In the genomic region with DNA sequence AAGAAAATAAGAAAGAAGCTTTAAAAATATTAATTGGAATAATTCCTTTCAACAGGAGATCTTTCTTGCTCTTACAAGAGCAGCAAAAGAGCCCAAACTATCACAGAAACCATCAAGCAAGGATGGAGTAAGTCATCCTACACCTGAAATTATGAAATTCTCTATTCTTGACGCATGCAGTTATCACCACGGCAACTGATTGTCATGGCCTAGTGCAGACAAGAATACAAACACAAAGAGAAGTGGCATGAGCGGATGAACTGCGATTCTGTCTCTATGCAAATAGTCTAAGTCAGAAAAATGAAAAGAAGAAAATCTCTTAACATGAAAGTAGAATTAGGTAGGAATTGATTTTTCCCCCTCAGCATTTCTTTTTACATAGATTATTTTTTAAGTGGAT, we compare ENCODE assay signal across 20 cellular contexts.
"Had no signal": no experiment of that assay in that cellular context is flagged by ENCODE, and none has a peak within 500 bp of the region (broad histone marks: within the 10 kb centered on the region; RNA-seq: fewer than 3 reads in every experiment).

No MANE protein-coding gene starts in this region.

- H3K9me3 Mint-ChIP-seq: activated naive CD4-positive, alpha-beta T cell treated with anti-CD3 and anti-CD28 coated beads, Interleukin-2, amount 50 U/mL, for 24 hours; nephron; stimulated activated memory B cell treated with anti-CD40 and anti-IgM and Interleukin-4, amounts not matched to agents 10 μg/mL and 1 μg/mL and 100 μg/mL, for 72 hours had no signal

- H3K4me1 Mint-ChIP-seq: activated naive CD4-positive, alpha-beta T cell treated with anti-CD3 and anti-CD28 coated beads, Interleukin-2, amount 50 U/mL, for 24 hours; stimulated activated memory B cell treated with anti-CD40 and anti-IgM and Interleukin-4, amounts not matched to agents 10 μg/mL and 1 μg/mL and 100 μg/mL, for 72 hours had no signal

- H3K27ac Mint-ChIP-seq: activated naive CD4-positive, alpha-beta T cell treated with anti-CD3 and anti-CD28 coated beads, Interleukin-2, amount 50 U/mL, for 24 hours; nephron; stimulated activated memory B cell treated with anti-CD40 and anti-IgM and Interleukin-4, amounts not matched to agents 10 μg/mL and 1 μg/mL and 100 μg/mL, for 72 hours had no signal

- H3K9me3 ChIP-seq: esophagus squamous epithelium, heart right ventricle, left lung, spleen, thoracic aorta, upper lobe of left lung had no signal

- H3K27me3 ChIP-seq: esophagus squamous epithelium, left lung, upper lobe of left lung had no signal

- H3K4me1 ChIP-seq: spleen had no signal

- H3K36me3 ChIP-seq: esophagus squamous epithelium, heart right ventricle, left lung, spleen, thoracic aorta, upper lobe of left lung had no signal

- H3K4me3 Mint-ChIP-seq: activated naive CD4-positive, alpha-beta T cell treated with anti-CD3 and anti-CD28 coated beads, Interleukin-2, amount 50 U/mL, for 24 hours; nephron; stimulated activated memory B cell treated with anti-CD40 and anti-IgM and Interleukin-4, amounts not matched to agents 10 μg/mL and 1 μg/mL and 100 μg/mL, for 72 hours had no signal

- H3K36me3 Mint-ChIP-seq: activated naive CD4-positive, alpha-beta T cell treated with anti-CD3 and anti-CD28 coated beads, Interleukin-2, amount 50 U/mL, for 24 hours; stimulated activated memory B cell treated with anti-CD40 and anti-IgM and Interleukin-4, amounts not matched to agents 10 μg/mL and 1 μg/mL and 100 μg/mL, for 72 hours had no signal

- H3K27ac ChIP-seq: heart right ventricle, left lung, spleen, thoracic aorta, upper lobe of left lung had no signal

- H3K4me3 ChIP-seq: esophagus squamous epithelium, heart right ventricle, left lung, spleen, thoracic aorta, upper lobe of left lung had no signal

- DNase-seq: activated CD4-positive, CD25-positive, alpha-beta regulatory T cell treated with anti-CD3 and anti-CD28 coated beads, Interleukin-2, amount 50 U/mL, for 72 hours; activated CD8-positive, alpha-beta memory T cell treated with anti-CD3 and anti-CD28 coated beads for 24 hours; activated CD8-positive, alpha-beta memory T cell treated with anti-CD3 and anti-CD28 coated beads, Interleukin-2, amount 50 U/mL, for 48 hours; activated gamma-delta T cell; activated T-cell treated with anti-CD3 and anti-CD28 coated beads, Interleukin-2, amount 50 U/mL, for 48 hours; dermis blood vessel endothelial cell; effector memory CD4-positive, alpha-beta T cell; esophagus squamous epithelium; heart right ventricle; left lung; midbrain; posterior cingulate gyrus; retina; spleen; stimulated activated CD4-positive, alpha-beta T cell treated with anti-CD3 and anti-CD28 coated beads, Interleukin-4, amount 100 ng/mL, for 4 hours; upper lobe of left lung had no signal

- ATAC-seq: heart right ventricle; left lung; stimulated activated memory B cell treated with anti-CD40 and anti-IgM and Interleukin-4, amounts not matched to agents 10 μg/mL and 1 μg/mL and 100 μg/mL, for 72 hours had no signal
